In genomic region chr6:107594736-107595135, GRCh38 we compare ENCODE assay signal across 17 cellular contexts.
"Had no signal": no experiment of that assay in that cellular context is flagged by ENCODE, and none has a peak within 500 bp of the region (broad histone marks: within the 10 kb centered on the region; RNA-seq: fewer than 3 reads in every experiment).

No MANE protein-coding gene starts in this region.

- H3K4me1 ChIP-seq: foreskin keratinocyte, pancreas had no signal

- H3K4me3 Mint-ChIP-seq: activated CD4-positive, alpha-beta T cell treated with anti-CD3 and anti-CD28 coated beads, Interleukin-2, amount 10 ng/mL, durations not matched to agents 7 days and 5 days; activated naive CD8-positive, alpha-beta T cell; immature natural killer cell; neural progenitor cell; stimulated activated memory B cell treated with anti-CD40 and anti-IgM and Interleukin-4, amounts not matched to agents 10 μg/mL and 1 μg/mL and 100 μg/mL, for 72 hours; T-helper 2 cell treated with Interferon-gamma antibody and Interleukin-4, amounts not matched to agents 5 μg/mL and 100 μg/mL, for 36 hours had no signal

- H3K27ac ChIP-seq: foreskin keratinocyte, neural progenitor cell, pancreas, thyroid gland had no signal

- H3K27ac Mint-ChIP-seq: activated CD4-positive, alpha-beta T cell treated with anti-CD3 and anti-CD28 coated beads, Interleukin-2, amount 10 ng/mL, durations not matched to agents 7 days and 5 days; activated naive CD8-positive, alpha-beta T cell; immature natural killer cell; neural progenitor cell; stimulated activated memory B cell treated with anti-CD40 and anti-IgM and Interleukin-4, amounts not matched to agents 10 μg/mL and 1 μg/mL and 100 μg/mL, for 72 hours; T-helper 2 cell treated with Interferon-gamma antibody and Interleukin-4, amounts not matched to agents 5 μg/mL and 100 μg/mL, for 36 hours had no signal

- H3K27me3 ChIP-seq: neural progenitor cell, pancreas, thyroid gland had no signal

- ATAC-seq: esophagus mucosa; foreskin keratinocyte; pancreas; stimulated activated memory B cell treated with anti-CD40 and anti-IgM and Interleukin-4, amounts not matched to agents 10 μg/mL and 1 μg/mL and 100 μg/mL, for 72 hours had no signal

- DNase-seq: activated CD4-positive, alpha-beta T cell treated with anti-CD3 and anti-CD28 coated beads, Interleukin-2, amount 10 ng/mL, durations not matched to agents 7 days and 5 days; activated CD4-positive, CD25-positive, alpha-beta regulatory T cell; activated CD8-positive, alpha-beta memory T cell treated with anti-CD3 and anti-CD28 coated beads, Interleukin-2, amount 50 U/mL, for 48 hours; activated gamma-delta T cell treated with Interleukin-2 at 50 U/mL for 16 hours; amygdala; foreskin keratinocyte; head of caudate nucleus; immature natural killer cell; midbrain; pancreas; stimulated activated CD4-positive, alpha-beta T cell treated with anti-CD3 and anti-CD28 coated beads, Interleukin-2, amount 100 ng/mL, for 48 hours; thyroid gland had no signal

- H3K9me3 Mint-ChIP-seq: activated CD4-positive, alpha-beta T cell treated with anti-CD3 and anti-CD28 coated beads, Interleukin-2, amount 10 ng/mL, durations not matched to agents 7 days and 5 days; immature natural killer cell; neural progenitor cell; stimulated activated memory B cell treated with anti-CD40 and anti-IgM and Interleukin-4, amounts not matched to agents 10 μg/mL and 1 μg/mL and 100 μg/mL, for 72 hours; T-helper 2 cell treated with Interferon-gamma antibody and Interleukin-4, amounts not matched to agents 5 μg/mL and 100 μg/mL, for 36 hours had no signal

- H3K36me3 Mint-ChIP-seq: activated naive CD8-positive, alpha-beta T cell; immature natural killer cell; stimulated activated memory B cell treated with anti-CD40 and anti-IgM and Interleukin-4, amounts not matched to agents 10 μg/mL and 1 μg/mL and 100 μg/mL, for 72 hours had no signal

- H3K9me3 ChIP-seq: pancreas, thyroid gland had no signal

- H3K36me3 ChIP-seq: neural progenitor cell, pancreas, thyroid gland had no signal

- H3K4me3 ChIP-seq: neural progenitor cell, pancreas, thyroid gland had no signal

- H3K4me1 Mint-ChIP-seq: activated CD4-positive, alpha-beta T cell treated with anti-CD3 and anti-CD28 coated beads, Interleukin-2, amount 10 ng/mL, durations not matched to agents 7 days and 5 days; immature natural killer cell had no signal
